In the genomic region with DNA sequence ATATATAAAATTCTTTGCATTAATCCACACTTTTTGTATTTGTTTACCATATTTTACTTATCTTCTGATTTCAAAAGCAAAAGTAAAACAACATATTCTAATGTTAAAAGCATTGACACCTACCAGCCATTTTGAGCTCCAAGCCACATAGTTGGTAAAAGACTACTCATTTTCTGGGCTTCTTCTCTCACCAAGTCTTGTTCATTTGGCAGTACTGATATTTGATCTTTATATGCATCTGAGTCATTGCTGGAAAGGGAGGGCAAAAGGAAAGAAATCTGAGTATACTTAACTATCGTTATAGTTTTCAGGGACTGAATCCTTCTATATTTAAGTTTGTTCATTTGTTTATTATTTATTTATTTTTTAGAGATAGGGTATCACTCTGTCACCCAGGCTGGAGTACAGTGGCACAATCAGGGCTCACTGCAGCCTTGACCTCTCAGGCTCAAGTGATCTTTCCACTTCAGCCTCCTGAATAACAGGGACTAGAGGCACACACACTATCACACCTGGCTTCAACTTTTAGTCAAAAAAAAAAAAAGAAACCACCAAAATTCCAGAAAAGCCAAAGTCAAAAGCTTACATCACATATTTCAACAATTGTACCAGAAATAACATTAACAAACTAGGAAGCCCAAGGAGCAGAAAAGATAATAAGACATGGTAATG, we compare ENCODE assay signal across 1 cellular context.
TF ChIP-seq lines count a peak whose summit lies in the region.

No MANE protein-coding gene starts in this region.

TF ChIP-seq in A549, 52 proteins besides CTCF, POLR2A, EP300 and RAD21 (continued from another document):
- TF ChIP-seq RNF2 (IDR thresholded peaks at IDR 0.05; ENCODE audit: borderline replicate concordance, low read depth) (no peak), CHD4 (IDR thresholded peaks at IDR 0.05; ENCODE audit: borderline replicate concordance) (no peak), HDAC2 (IDR thresholded peaks at IDR 0.05) (no peak)
TF ChIP-seq in A549: peak in this region for 0.
